Comparison of ENCODE assay signal across 13 cellular contexts in the genomic region with DNA sequence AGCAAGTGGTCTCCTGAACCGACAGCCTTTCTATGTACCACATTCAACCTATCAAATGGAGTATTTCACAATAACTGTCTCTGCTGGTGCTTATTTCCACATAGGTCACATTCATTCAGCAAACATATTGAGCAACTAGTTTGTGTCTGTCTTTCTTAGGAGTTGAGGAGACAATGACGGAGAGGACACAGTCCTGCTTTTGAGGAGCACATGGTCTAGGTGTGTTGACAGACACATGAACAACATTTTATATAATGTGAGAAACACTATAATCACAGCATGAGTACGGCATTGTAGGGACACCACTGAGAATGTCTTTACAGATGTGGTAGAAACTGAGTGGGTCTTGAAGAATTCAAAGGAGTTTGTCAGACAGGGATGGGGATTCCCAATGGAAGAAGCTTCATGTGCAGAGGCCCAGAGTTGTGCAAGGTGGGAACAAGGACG. TPM values are rescaled to one million over a fixed set of nuclear protein-coding genes. Genes with fewer than 3 reads are reported as not detected.
A peak's percentile ranks its signal among the peaks of the same experiment; 100 is the strongest.
DNase-seq lines count a peak whose midpoint lies in the region; TF ChIP-seq lines count a peak whose summit lies in the region.
"Had no signal": no experiment of that assay in that cellular context is flagged by ENCODE, and none has a peak within 500 bp of the region (broad histone marks: within the 10 kb centered on the region; RNA-seq: fewer than 3 reads in every experiment).

No MANE protein-coding gene starts in this region.

- H3K36me3 ChIP-seq in liver (ENCODE audit: control insufficient read depth in 4 of 4, insufficient read depth in 3 of 4, low read depth in 1 of 4, low read length in 3 of 4): no peaks in the 10 kb centered on the region
- no peaks in the 10 kb centered on the region for H3K36me3 ChIP-seq in stomach

- H3K4me1 Mint-ChIP-seq in activated T-helper 2 cell treated with anti-CD3 and anti-CD28 coated beads, Interferon-gamma antibody, Interleukin-2, Interleukin-4, amounts not matched to agents 10 μg/mL and 5 μg/mL and 100 μg/mL, durations not matched to agents 14 hours and 24 hours and 36 hours (ENCODE audit: low read depth): peaks cover 24% of the 10 kb centered on the region

- DNase-seq in CD1c-positive myeloid dendritic cell (ENCODE audit: extremely low spot score) (peak; percentile 77), LHCN-M2 (ENCODE audit: low read depth) (peak; percentile 53), stomach (no peak), NCI-H1417 (lab: John Stamatoyannopoulos, UW) (no peak), mucosa of gallbladder (ENCODE audit: low spot score) (no peak)
- DNase-seq in activated T-helper 2 cell treated with anti-CD3 and anti-CD28 coated beads, Interferon-gamma antibody, Interleukin-2, Interleukin-4, amounts not matched to agents 10 μg/mL and 5 μg/mL and 100 μg/mL, durations not matched to agents 14 hours and 24 hours and 36 hours (ENCODE audit: low spot score): no peak
- DNase-seq in activated CD4-positive, CD25-positive, alpha-beta regulatory T cell treated with anti-CD3 and anti-CD28 coated beads, Interleukin-2, amount 50 U/mL, for 72 hours: no peak
- DNase-seq: COR-L47, erythroblast, small intestine had no signal

- H3K27ac Mint-ChIP-seq in activated T-helper 2 cell treated with anti-CD3 and anti-CD28 coated beads, Interferon-gamma antibody, Interleukin-2, Interleukin-4, amounts not matched to agents 10 μg/mL and 5 μg/mL and 100 μg/mL, durations not matched to agents 14 hours and 24 hours and 36 hours: peak overlapping the region; percentile 86
- H3K27ac Mint-ChIP-seq: memory B cell had no signal

- no peaks in the 10 kb centered on the region for H3K27me3 Mint-ChIP-seq in activated T-helper 2 cell treated with anti-CD3 and anti-CD28 coated beads, Interferon-gamma antibody, Interleukin-2, Interleukin-4, amounts not matched to agents 10 μg/mL and 5 μg/mL and 100 μg/mL, durations not matched to agents 14 hours and 24 hours and 36 hours (ENCODE audit: low read depth)
- H3K27me3 Mint-ChIP-seq: activated naive CD4-positive, alpha-beta T cell treated with anti-CD3 and anti-CD28 coated beads, Interleukin-2, amount 50 U/mL, for 24 hours had no signal

- no peaks in the 10 kb centered on the region for H3K9me3 Mint-ChIP-seq in activated T-helper 2 cell treated with anti-CD3 and anti-CD28 coated beads, Interferon-gamma antibody, Interleukin-2, Interleukin-4, amounts not matched to agents 10 μg/mL and 5 μg/mL and 100 μg/mL, durations not matched to agents 14 hours and 24 hours and 36 hours
- H3K9me3 Mint-ChIP-seq: activated naive CD4-positive, alpha-beta T cell treated with anti-CD3 and anti-CD28 coated beads, Interleukin-2, amount 50 U/mL, for 24 hours; memory B cell had no signal

- no peaks in the 10 kb centered on the region for H3K9me3 ChIP-seq in liver (ENCODE audit: control insufficient read depth in 4 of 4, low read length in 3 of 4)
- H3K9me3 ChIP-seq in stomach: no peaks in the 10 kb centered on the region

- no peak for TF ChIP-seq POLR2A in stomach (IDR thresholded peaks at IDR 0.05)

- H3K4me3 ChIP-seq in liver (ENCODE audit: low read depth in 1 of 3, low read length in 3 of 3) (no peak overlapping the region), stomach (no peak overlapping the region)

- no peaks in the 10 kb centered on the region for H3K36me3 Mint-ChIP-seq in activated T-helper 2 cell treated with anti-CD3 and anti-CD28 coated beads, Interferon-gamma antibody, Interleukin-2, Interleukin-4, amounts not matched to agents 10 μg/mL and 5 μg/mL and 100 μg/mL, durations not matched to agents 14 hours and 24 hours and 36 hours (ENCODE audit: low read depth)
- H3K36me3 Mint-ChIP-seq: activated naive CD4-positive, alpha-beta T cell treated with anti-CD3 and anti-CD28 coated beads, Interleukin-2, amount 50 U/mL, for 24 hours had no signal

- H3K27me3 ChIP-seq in liver (ENCODE audit: control insufficient read depth in 4 of 4, insufficient read depth in 4 of 4, low read length in 3 of 4) (no peaks in the 10 kb centered on the region), stomach (no peaks in the 10 kb centered on the region)

- WGBS in liver: 50% methylated on average over 4 of the region's 4 CpGs
- WGBS in stomach, 5 donors: 76 to 86% (median 83%) methylated on average over 4 of the region's 4 CpGs

- no peak for TF ChIP-seq CTCF in liver (IDR thresholded peaks at IDR 0.05; ENCODE audit: low read depth, low read length, missing input control)
- no peak for TF ChIP-seq CTCF in stomach (IDR thresholded peaks at IDR 0.05)

- peak; percentile 50 to 61 for TF ChIP-seq RAD21 in liver (IDR thresholded peaks at IDR 0.05)

- H3K4me1 ChIP-seq in liver (ENCODE audit: control insufficient read depth in 4 of 4, insufficient read depth in 4 of 4, low read length in 3 of 4) (peaks cover 2 to 12% (median 5%) of the 10 kb centered on the region in 4 donors), stomach (peaks cover 0 to 6% (median 0%) of the 10 kb centered on the region in 4 donors)

- H3K9ac ChIP-seq in liver (ENCODE audit: low read depth in 1 of 2, low read length in 2 of 2): no peak overlapping the region

- H3K27ac ChIP-seq in liver (ENCODE audit: low read depth in 1 of 2, low read length in 2 of 2): peak overlapping the region; percentile 5 to 51
- H3K27ac ChIP-seq in stomach: no peak overlapping the region

- no peak for TF ChIP-seq EP300 in stomach (IDR thresholded peaks at IDR 0.05)

- intact Hi-C loops in activated T-helper 2 cell treated with anti-CD3 and anti-CD28 coated beads, Interferon-gamma antibody, Interleukin-2, Interleukin-4, amounts not matched to agents 10 μg/mL and 5 μg/mL and 100 μg/mL, durations not matched to agents 14 hours and 24 hours and 36 hours (cut with micrococcal nuclease): loop anchor here (1.0 to 2.0 kb wide), 2 partner anchors 24 to 36 kb away; no protein-coding TSS in a partner anchor
- intact Hi-C loops in stomach (cut with DNase I; ENCODE audit: low total_unique reads): no loop called here

- H3K4me3 Mint-ChIP-seq in activated T-helper 2 cell treated with anti-CD3 and anti-CD28 coated beads, Interferon-gamma antibody, Interleukin-2, Interleukin-4, amounts not matched to agents 10 μg/mL and 5 μg/mL and 100 μg/mL, durations not matched to agents 14 hours and 24 hours and 36 hours (ENCODE audit: low read depth): peak overlapping the region; percentile 54
- H3K4me3 Mint-ChIP-seq: activated naive CD4-positive, alpha-beta T cell treated with anti-CD3 and anti-CD28 coated beads, Interleukin-2, amount 50 U/mL, for 24 hours; memory B cell had no signal

TF ChIP-seq in liver, 16 proteins besides CTCF, POLR2A, EP300 and RAD21 (continues in another document):
- TF ChIP-seq SP1 (IDR thresholded peaks at IDR 0.05) (peak; percentile 21), TAF1 (conservative IDR thresholded peaks at IDR 0.05) (no peak), HNF4G (IDR thresholded peaks at IDR 0.05) (peak; percentile 73), RXRA (IDR thresholded peaks at IDR 0.05) (peak; percentile 69 to 92)
- TF ChIP-seq, protein P1, sequence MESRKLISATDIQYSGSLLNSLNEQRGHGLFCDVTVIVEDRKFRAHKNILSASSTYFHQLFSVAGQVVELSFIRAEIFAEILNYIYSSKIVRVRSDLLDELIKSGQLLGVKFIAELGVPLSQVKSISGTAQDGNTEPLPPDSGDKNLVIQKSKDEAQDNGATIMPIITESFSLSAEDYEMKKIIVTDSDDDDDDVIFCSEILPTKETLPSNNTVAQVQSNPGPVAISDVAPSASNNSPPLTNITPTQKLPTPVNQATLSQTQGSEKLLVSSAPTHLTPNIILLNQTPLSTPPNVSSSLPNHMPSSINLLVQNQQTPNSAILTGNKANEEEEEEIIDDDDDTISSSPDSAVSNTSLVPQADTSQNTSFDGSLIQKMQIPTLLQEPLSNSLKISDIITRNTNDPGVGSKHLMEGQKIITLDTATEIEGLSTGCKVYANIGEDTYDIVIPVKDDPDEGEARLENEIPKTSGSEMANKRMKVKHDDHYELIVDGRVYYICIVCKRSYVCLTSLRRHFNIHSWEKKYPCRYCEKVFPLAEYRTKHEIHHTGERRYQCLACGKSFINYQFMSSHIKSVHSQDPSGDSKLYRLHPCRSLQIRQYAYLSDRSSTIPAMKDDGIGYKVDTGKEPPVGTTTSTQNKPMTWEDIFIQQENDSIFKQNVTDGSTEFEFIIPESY (IDR thresholded peaks at IDR 0.05): peak; percentile 55

RNA-seq across cellular contexts. Expression of gene NFIL3, which starts 28.5 kb away (rescaled TPM):
- total RNA-seq in LHCN-M2 (2014; rRNA removed) (10.3 and 13.3 TPM in 2 replicates), liver (10 to 100 TPM in 1 of 2 donors, 1 to 10 TPM in 1; 6.6 to 20.2 TPM), stomach (10 to 100 TPM in 3 of 5 donors, 1 to 10 TPM in 1, not detected in 1; 8.0 to 39.7 (median 17.5) TPM), mucosa of gallbladder (16.4 TPM)
- 9.8 TPM for polyA plus RNA-seq in LHCN-M2 (2012)
- total RNA-seq in activated T-helper 2 cell treated with anti-CD3 and anti-CD28 coated beads, Interferon-gamma antibody, Interleukin-2, Interleukin-4, amounts not matched to agents 10 μg/mL and 5 μg/mL and 100 μg/mL, durations not matched to agents 14 hours and 24 hours and 36 hours: 191 and 192 TPM in 2 replicates
- polyA plus RNA-seq in liver (10 to 100 TPM in 1 of 2 donors, 1 to 10 TPM in 1; 7.0 to 10.1 TPM), stomach (10 to 100 TPM; 21.2 to 21.9 (median 21.7) TPM)

RNA-seq across cellular contexts. Expression of gene AUH, which starts 33.4 kb away (rescaled TPM):
- total RNA-seq in LHCN-M2 (2014; rRNA removed) (10.6 and 11.5 TPM in 2 replicates), liver (10 to 100 TPM; 20.2 to 30.0 TPM), stomach (100 to 1,000 TPM in 1 of 5 donors, 10 to 100 TPM in 2, 1 to 10 TPM in 2; 5.8 to 331 (median 30.3) TPM), mucosa of gallbladder (19.9 TPM)
- 3.4 TPM for polyA plus RNA-seq in LHCN-M2 (2012)
- 58.2 and 62.6 TPM in 2 replicates for total RNA-seq in activated T-helper 2 cell treated with anti-CD3 and anti-CD28 coated beads, Interferon-gamma antibody, Interleukin-2, Interleukin-4, amounts not matched to agents 10 μg/mL and 5 μg/mL and 100 μg/mL, durations not matched to agents 14 hours and 24 hours and 36 hours
- polyA plus RNA-seq in liver (10 to 100 TPM; 12.1 to 29.7 TPM), stomach (10 to 100 TPM; 17.2 to 27.1 (median 22.0) TPM)

Comparison
In these comparisons a context has a peak if more than half of its experiments do, and no peak if none do; other contexts are left out.
1. DNase-seq: peak in CD1c-positive myeloid dendritic cell (single experiment) and LHCN-M2 (single experiment); none in activated T-helper 2 cell treated with anti-CD3 and anti-CD28 coated beads, Interferon-gamma antibody, Interleukin-2, Interleukin-4, amounts not matched to agents 10 μg/mL and 5 μg/mL and 100 μg/mL, durations not matched to agents 14 hours and 24 hours and 36 hours (single experiment), stomach (single experiment), activated CD4-positive, CD25-positive, alpha-beta regulatory T cell treated with anti-CD3 and anti-CD28 coated beads, Interleukin-2, amount 50 U/mL, for 72 hours (single experiment), NCI-H1417 (0 of 3) and mucosa of gallbladder (single experiment).
2. H3K27ac ChIP-seq: peak in liver (2 of 2); none in stomach (0 of 5).